Comparison of ENCODE assay signal across 1 cellular context in the genomic region with DNA sequence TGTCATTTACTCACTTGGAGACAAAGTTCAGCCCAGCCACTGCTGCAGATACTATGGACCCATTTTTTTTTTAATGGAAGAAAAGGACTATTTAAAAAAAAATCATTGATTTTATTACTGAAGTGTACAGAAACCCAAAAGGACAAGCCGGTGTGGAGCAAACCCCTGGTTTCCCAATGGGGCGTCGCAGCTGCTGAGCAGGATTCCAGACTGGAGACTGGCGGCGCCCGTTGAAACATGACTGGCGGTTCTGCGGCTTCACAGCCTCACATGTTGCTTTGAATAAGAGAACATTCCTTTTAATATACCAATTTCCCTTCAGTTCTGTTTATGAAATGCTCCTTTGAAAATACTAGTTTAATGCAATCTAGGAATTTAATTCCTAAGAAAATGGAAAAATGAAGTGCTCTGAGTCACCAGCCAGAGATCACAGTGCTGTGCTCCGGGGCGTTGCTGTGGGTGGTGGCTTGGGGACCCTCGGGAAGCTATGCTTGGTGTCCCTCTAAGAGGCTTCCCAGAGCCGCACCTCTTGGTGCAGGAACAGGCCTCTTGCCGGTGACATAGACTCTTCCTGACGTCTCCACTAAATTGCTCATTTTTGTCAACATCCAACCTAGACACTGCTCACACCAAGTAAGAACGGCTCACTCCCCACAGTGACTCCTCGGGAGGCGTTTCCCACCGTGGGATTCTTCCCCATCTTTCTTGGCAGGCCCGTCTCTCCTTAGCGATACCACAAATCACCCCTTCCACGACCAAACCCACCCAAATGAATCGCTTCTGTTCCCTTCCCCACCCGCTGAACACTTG.
TF ChIP-seq lines count a peak whose summit lies in the region.

No MANE protein-coding gene starts in this region.

TF ChIP-seq in WTC11, 78 proteins besides CTCF, POLR2A, EP300 and RAD21 (continued from another document):
- TF ChIP-seq, protein P1, sequence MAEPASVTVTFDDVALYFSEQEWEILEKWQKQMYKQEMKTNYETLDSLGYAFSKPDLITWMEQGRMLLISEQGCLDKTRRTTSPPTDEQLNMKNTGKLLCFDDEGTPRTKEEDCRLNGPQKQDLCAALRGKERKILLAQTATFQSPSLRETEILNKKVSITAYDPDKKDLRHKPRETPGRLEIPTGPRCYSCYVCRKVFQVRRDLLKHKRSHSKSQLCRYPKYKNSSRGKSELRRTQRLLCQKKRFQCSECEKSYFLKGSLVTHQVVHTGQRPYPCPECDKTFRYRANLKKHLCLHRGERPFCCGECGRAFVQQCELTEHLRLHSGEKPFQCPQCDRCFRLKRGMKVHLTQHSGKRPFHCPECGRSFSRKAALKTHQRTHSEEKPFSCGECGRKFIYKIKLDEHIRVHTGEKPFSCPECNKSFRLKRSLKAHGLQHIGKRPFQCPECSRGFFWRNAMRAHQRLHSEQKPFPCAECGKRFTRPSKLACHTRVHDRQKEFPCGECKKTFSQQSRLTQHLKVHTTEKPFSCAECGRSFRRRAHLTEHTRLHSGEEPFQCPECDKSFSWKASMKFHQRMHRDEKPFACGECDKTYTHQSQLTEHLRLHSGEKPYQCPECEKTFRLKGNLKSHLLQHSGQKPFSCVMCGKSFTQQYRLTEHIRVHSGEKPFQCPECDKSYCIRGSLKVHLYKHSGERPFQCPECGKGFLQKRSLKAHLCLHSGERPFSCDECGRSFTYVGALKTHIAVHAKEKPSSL (CRISPR knock-in tag; conservative IDR thresholded peaks at IDR 0.05), result no peak
- TF ChIP-seq, protein P2, sequence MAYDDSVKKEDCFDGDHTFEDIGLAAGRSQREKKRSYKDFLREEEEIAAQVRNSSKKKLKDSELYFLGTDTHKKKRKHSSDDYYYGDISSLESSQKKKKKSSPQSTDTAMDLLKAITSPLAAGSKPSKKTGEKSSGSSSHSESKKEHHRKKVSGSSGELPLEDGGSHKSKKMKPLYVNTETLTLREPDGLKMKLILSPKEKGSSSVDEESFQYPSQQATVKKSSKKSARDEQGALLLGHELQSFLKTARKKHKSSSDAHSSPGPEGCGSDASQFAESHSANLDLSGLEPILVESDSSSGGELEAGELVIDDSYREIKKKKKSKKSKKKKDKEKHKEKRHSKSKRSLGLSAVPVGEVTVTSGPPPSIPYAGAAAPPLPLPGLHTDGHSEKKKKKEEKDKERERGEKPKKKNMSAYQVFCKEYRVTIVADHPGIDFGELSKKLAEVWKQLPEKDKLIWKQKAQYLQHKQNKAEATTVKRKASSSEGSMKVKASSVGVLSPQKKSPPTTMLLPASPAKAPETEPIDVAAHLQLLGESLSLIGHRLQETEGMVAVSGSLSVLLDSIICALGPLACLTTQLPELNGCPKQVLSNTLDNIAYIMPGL (CRISPR knock-in tag; IDR thresholded peaks at IDR 0.05), result no peak
- no peak for TF ChIP-seq CREB1 (CRISPR knock-in tag; IDR thresholded peaks at IDR 0.05)
- TF ChIP-seq TEAD1 (CRISPR knock-in tag; IDR thresholded peaks at IDR 0.05), result no peak
- TF ChIP-seq KAT7 (CRISPR knock-in tag; IDR thresholded peaks at IDR 0.05; ENCODE audit: borderline replicate concordance), result no peak
- no peak for TF ChIP-seq SOX15 (CRISPR knock-in tag; IDR thresholded peaks at IDR 0.05)
- TF ChIP-seq E2F4 (CRISPR knock-in tag; IDR thresholded peaks at IDR 0.05; ENCODE audit: borderline replicate concordance, low read depth), result no peak
